In the genomic region with DNA sequence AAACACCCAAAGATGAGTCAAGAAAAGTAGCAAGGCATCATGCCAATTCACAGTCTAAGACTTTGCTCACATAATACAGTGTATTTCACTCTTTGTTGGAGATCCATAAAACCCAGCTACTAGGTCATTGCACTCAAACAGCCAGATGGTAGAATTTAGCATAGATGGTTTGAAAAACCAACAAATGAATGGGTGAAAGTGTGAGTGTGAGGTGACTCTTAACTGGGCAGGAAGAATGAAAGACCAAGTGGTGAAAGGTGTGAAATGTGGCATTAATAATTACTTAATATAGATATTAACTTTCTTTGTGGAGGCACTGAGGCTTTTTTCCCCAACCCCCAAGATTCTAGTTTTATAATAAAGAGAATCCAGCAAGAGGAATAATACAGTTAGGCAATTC, we compare ENCODE assay signal across 18 cellular contexts.
DNase-seq lines count a peak whose midpoint lies in the region; ATAC-seq and TF ChIP-seq lines count a peak whose summit lies in the region.
"Had no signal": no experiment of that assay in that cellular context is flagged by ENCODE, and none has a peak within 500 bp of the region (broad histone marks: within the 10 kb centered on the region; RNA-seq: fewer than 3 reads in every experiment).

No MANE protein-coding gene starts in this region.

- H3K4me1 ChIP-seq in ascending aorta, result no peaks in the 10 kb centered on the region
- H3K4me1 ChIP-seq: A549 had no signal

- H3K36me3 ChIP-seq in ascending aorta, result no peaks in the 10 kb centered on the region

- no peaks in the 10 kb centered on the region for H3K9me3 ChIP-seq in ascending aorta
- H3K9me3 ChIP-seq: A549 had no signal

- no peak for TF ChIP-seq CTCF in ascending aorta (IDR thresholded peaks at IDR 0.05)

- ATAC-seq in GM18508 (IDR thresholded peaks at IDR 0.05; ENCODE audit: insufficient read depth, unreplicated experiment) (peak; percentile 33), GM19025 (IDR thresholded peaks at IDR 0.05; ENCODE audit: low read depth, unreplicated experiment) (peak; percentile 48), GM21786 (IDR thresholded peaks at IDR 0.05; ENCODE audit: unreplicated experiment) (peak; percentile 44), HG03457 (IDR thresholded peaks at IDR 0.05; ENCODE audit: unreplicated experiment) (peak; percentile 40), HG02981 (IDR thresholded peaks at IDR 0.05; ENCODE audit: unreplicated experiment) (no peak), Right ventricle myocardium inferior (no peak)
- ATAC-seq: A549, GM12878 had no signal

- H3K27me3 ChIP-seq in ascending aorta, result no peaks in the 10 kb centered on the region

- H3K27ac ChIP-seq in ascending aorta, result no peak overlapping the region
- H3K27ac ChIP-seq: A549, PC-9 had no signal

- intact Hi-C loops in ascending aorta (cut with DNase I), result loop anchor here (10.0 kb wide), 1 partner anchor 510 kb away; no protein-coding TSS in a partner anchor
- intact Hi-C loops in Right ventricle myocardium inferior (cut with DNase I), result no loop called here

- H3K4me3 ChIP-seq in ascending aorta, result no peak overlapping the region
- H3K4me3 ChIP-seq: A549, GM12878, PC-9 had no signal

- no peak for DNase-seq in cerebellum (ENCODE audit: low spot score)
- no peak for DNase-seq in ascending aorta (ENCODE audit: low spot score in 2 of 2)
- DNase-seq in Right ventricle myocardium inferior (ENCODE audit: missing footprints), result no peak
- DNase-seq: C1 segment of cervical spinal cord, GDM1, H7, NCI-H1105, NCI-H1694 treated with DMSO at 0.1 percent for 48 hours, NCI-H2171 treated with DMSO at 0.1 percent for 48 hours, NCI-H446 treated with DMSO at 0.1 percent for 48 hours, PC-9 had no signal

Comparison
In these comparisons a context has a peak if more than half of its experiments do, and no peak if none do; other contexts are left out.
1. ATAC-seq: peak in GM18508 (single experiment), GM19025 (single experiment), GM21786 (single experiment) and HG03457 (single experiment); none in HG02981 (single experiment) and Right ventricle myocardium inferior (single experiment).